Comparison of ENCODE assay signal across 14 cellular contexts in genomic region chr5:4640793-4641192, GRCh38.
DNase-seq lines count a peak whose midpoint lies in the region; ATAC-seq and TF ChIP-seq lines count a peak whose summit lies in the region.
"Had no signal": no experiment of that assay in that cellular context is flagged by ENCODE, and none has a peak within 500 bp of the region (broad histone marks: within the 10 kb centered on the region; RNA-seq: fewer than 3 reads in every experiment).

No MANE protein-coding gene starts in this region.

- TF ChIP-seq CTCF in mammary epithelial cell (conservative IDR thresholded peaks at IDR 0.05 in 1 of 2, IDR thresholded peaks at IDR 0.05 in 1 of 2; ENCODE audit: extremely low read depth in 1 of 2, insufficient read depth in 1 of 2, low read depth in 1 of 2, low read length in 2 of 2) = peak in 1 of 2 donors; percentile 39

- peak overlapping the region; percentile 55 for H3K4ac ChIP-seq in mesendoderm (ENCODE audit: low read depth, low read length)

- BruUV-seq in mammary epithelial cell (replicated peaks; lab: Mats Ljungman, UMichigan) = no TSS peak

- WGBS in mammary epithelial cell (ENCODE audit: low coverage, missing lambda C conversion rate) = 42% methylated on average over 2 of the region's 2 CpGs
- WGBS in mesendoderm (ENCODE audit: extremely low coverage, insufficient coverage, low lambda C conversion rate) = no CpG with 5 or more reads among the region's 2 CpGs

- H3K79me1 ChIP-seq in mesendoderm (ENCODE audit: low read length) = no peaks in the 10 kb centered on the region

- H4K20me1 ChIP-seq in mammary epithelial cell (ENCODE audit: insufficient read depth, low read length) = no peaks in the 10 kb centered on the region

- H4K8ac ChIP-seq in mesendoderm (ENCODE audit: low read depth, low read length) = no peak overlapping the region

- dilution Hi-C loops in mammary epithelial cell (cut with HindIII; ENCODE audit: low sequenced_read_pairs) = no loop called here

- H3K9ac ChIP-seq in mammary epithelial cell (ENCODE audit: insufficient read depth, low read length) (no peak overlapping the region), mesendoderm (ENCODE audit: low read length) (no peak overlapping the region)

- no peak overlapping the region for H2BK5ac ChIP-seq in mesendoderm (ENCODE audit: low read length)

- in situ Hi-C loops in mammary epithelial cell (cut with MboI; ENCODE audit: low sequenced_read_pairs in 2 of 2) = no loop called here

- no peak overlapping the region for H3K56ac ChIP-seq in mesendoderm (ENCODE audit: low read length)

- H3K27ac ChIP-seq in mammary epithelial cell (ENCODE audit: insufficient read depth, low read depth, low read length) (no peak overlapping the region), mesendoderm (ENCODE audit: low read depth, low read length) (no peak overlapping the region)
- H3K27ac ChIP-seq: 22Rv1, SK-N-MC had no signal

- H3K4me1 ChIP-seq in mammary epithelial cell (ENCODE audit: insufficient read depth, low read length) (no peaks in the 10 kb centered on the region), mesendoderm (ENCODE audit: control insufficient read depth, low read depth, low read length) (no peaks in the 10 kb centered on the region)

- H3K9me3 ChIP-seq in mammary epithelial cell (replicated peaks; ENCODE audit: insufficient read depth, low read length) = no peaks in the 10 kb centered on the region

- DNase-seq in DMS 273 (lab: John Stamatoyannopoulos, UW; ENCODE audit: unreplicated experiment) (peak; percentile 4), DMS 273 treated with DMSO at 0.1 percent for 48 hours (lab: John Stamatoyannopoulos, UW) (no peak), NCI-H524 (lab: John Stamatoyannopoulos, UW) (peak; percentile 58 to 84), mammary epithelial cell (peak; percentile 1), mesendoderm (peak; percentile 85), left colon (no peak)
- DNase-seq in activated effector memory CD4-positive, alpha-beta T cell treated with Interleukin-2 at 50 U/mL for 16 hours = no peak
- DNase-seq: activated CD4-positive, alpha-beta memory T cell treated with anti-CD3 and anti-CD28 coated beads for 36 hours; activated naive CD8-positive, alpha-beta T cell treated with anti-CD3 and anti-CD28 coated beads, Interleukin-2, amount 10 ng/mL, durations not matched to agents 7 days and 5 days; kidney; stimulated activated CD4-positive, alpha-beta T cell treated with anti-CD3 and anti-CD28 coated beads, Interleukin-4, amount 100 ng/mL, for 1 hour had no signal

- H3K36me3 ChIP-seq in mammary epithelial cell (ENCODE audit: insufficient read depth, low read length) (no peaks in the 10 kb centered on the region), mesendoderm (ENCODE audit: control insufficient read depth, insufficient read depth, low read length) (no peaks in the 10 kb centered on the region)

- H2BK15ac ChIP-seq in mesendoderm (replicated peaks; ENCODE audit: low read depth) = no peak overlapping the region

- CTCF ChIA-PET in mammary epithelial cell (lab: Charles Lee; ENCODE audit: low non-redundant PET) = no interaction called here

- H3K4me3 ChIP-seq in mammary epithelial cell (replicated peaks in 1 of 3; ENCODE audit: insufficient read depth in 1 of 3, low read depth in 2 of 3, low read length in 3 of 3) (no peak overlapping the region), mesendoderm (ENCODE audit: low read length) (no peak overlapping the region)
- H3K4me3 ChIP-seq: SK-N-MC had no signal

- intact Hi-C loops in mammary epithelial cell (cut with micrococcal nuclease) = no loop called here
- intact Hi-C loops in left colon (cut with DNase I, micrococcal nuclease) = no loop called here

- H4K5ac ChIP-seq in mesendoderm (ENCODE audit: low read length) = no peak overlapping the region

- H3K27me3 ChIP-seq in mammary epithelial cell (ENCODE audit: insufficient read depth, low read length) = no peaks in the 10 kb centered on the region
- no peaks in the 10 kb centered on the region for H3K27me3 ChIP-seq in mesendoderm (ENCODE audit: insufficient read depth, low read length, poor library complexity)

- no peak overlapping the region for H2AFZ ChIP-seq in mammary epithelial cell (ENCODE audit: low read depth, low read length)

- H3K79me2 ChIP-seq in mammary epithelial cell (ENCODE audit: insufficient read depth, low read length) (no peaks in the 10 kb centered on the region), mesendoderm (ENCODE audit: control insufficient read depth, insufficient read depth, low read length) (no peaks in the 10 kb centered on the region)

- H3K4me2 ChIP-seq in mammary epithelial cell (ENCODE audit: insufficient read depth, low read depth, low read length) (no peak overlapping the region), mesendoderm (ENCODE audit: low read length) (no peak overlapping the region)

- H3K18ac ChIP-seq in mesendoderm (ENCODE audit: low read length) = no peak overlapping the region

- H2BK120ac ChIP-seq in mesendoderm (ENCODE audit: low read depth, low read length) = no peak overlapping the region

- H3K23ac ChIP-seq in mesendoderm (ENCODE audit: low read length) = no peak overlapping the region

- no peak overlapping the region for H2AK5ac ChIP-seq in mesendoderm (ENCODE audit: low read length)

- ATAC-seq in GM19328 (IDR thresholded peaks at IDR 0.05; ENCODE audit: unreplicated experiment) (no peak), left colon (no peak)

Comparison
In these comparisons a context has a peak if more than half of its experiments do, and no peak if none do; other contexts are left out.
1. DNase-seq: peak in DMS 273 (single experiment), NCI-H524 (2 of 2), mammary epithelial cell (single experiment) and mesendoderm (single experiment); none in DMS 273 treated with DMSO at 0.1 percent for 48 hours (single experiment), left colon (0 of 2) and activated effector memory CD4-positive, alpha-beta T cell treated with Interleukin-2 at 50 U/mL for 16 hours (single experiment).